In the genomic region with DNA sequence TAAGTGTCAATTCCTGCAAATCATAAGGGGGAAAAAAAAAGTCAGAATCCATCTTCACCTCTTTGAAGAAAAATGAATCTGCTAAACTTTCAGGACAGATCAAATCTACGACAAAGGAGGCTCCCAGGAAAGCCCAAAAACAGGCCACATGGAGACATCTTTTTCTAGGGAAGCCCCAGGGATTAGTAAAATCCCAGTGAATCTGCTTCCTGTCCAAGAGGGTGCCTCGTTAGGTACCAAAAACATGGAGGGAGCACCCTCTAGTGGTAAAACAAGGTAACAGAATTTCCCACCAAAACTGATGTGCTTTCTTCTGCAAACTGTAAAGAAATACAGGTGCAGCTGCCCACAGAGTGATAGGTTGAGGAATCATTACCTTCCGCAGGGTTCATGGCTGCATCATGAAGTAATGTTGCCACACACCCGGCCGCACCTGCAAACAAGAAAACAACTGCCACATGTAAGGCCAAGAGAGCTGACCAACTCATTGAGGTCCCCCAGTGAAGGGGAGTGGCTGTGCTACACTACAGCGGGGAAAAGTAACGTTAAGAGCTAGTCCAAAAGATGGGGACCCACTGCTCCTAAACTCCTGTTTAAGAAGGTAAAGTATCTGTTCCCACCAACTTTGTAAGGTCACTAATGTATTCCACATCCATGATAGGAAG, we compare ENCODE assay signal across 8 cellular contexts. TPM values are rescaled to one million over a fixed set of nuclear protein-coding genes. Genes with fewer than 3 reads are reported as not detected.
A peak's percentile ranks its signal among the peaks of the same experiment; 100 is the strongest.
DNase-seq lines count a peak whose midpoint lies in the region; ATAC-seq, FAIRE-seq and TF ChIP-seq lines count a peak whose summit lies in the region.

No MANE protein-coding gene starts in this region.

- peaks cover 38% of the 10 kb centered on the region for H3K36me3 Mint-ChIP-seq in activated CD8-positive, alpha-beta memory T cell treated with anti-CD3 and anti-CD28 coated beads, Interleukin-2, amount 10 ng/mL, durations not matched to agents 7 days and 5 days

- H3K27ac Mint-ChIP-seq in activated CD8-positive, alpha-beta memory T cell treated with anti-CD3 and anti-CD28 coated beads, Interleukin-2, amount 10 ng/mL, durations not matched to agents 7 days and 5 days = peak overlapping the region; percentile 6
- H3K27ac Mint-ChIP-seq in stimulated activated naive CD8-positive, alpha-beta T cell treated with anti-CD3 and anti-CD28 coated beads, Interleukin-15, amount 100 ng/mL, for 72 hours = peak overlapping the region in 1 of 2 donors; percentile 22

- peaks cover 19% of the 10 kb centered on the region for H3K79me2 ChIP-seq in keratinocyte (ENCODE audit: control insufficient read depth, insufficient read depth, low read length)

- no peak for TF ChIP-seq POLR2A in breast epithelium (IDR thresholded peaks at IDR 0.05)

- H3K9me3 ChIP-seq in breast epithelium = no peaks in the 10 kb centered on the region
- no peaks in the 10 kb centered on the region for H3K9me3 ChIP-seq in keratinocyte (ENCODE audit: control insufficient read depth, low read depth, low read length)

- no peak overlapping the region for H3K9ac ChIP-seq in keratinocyte (ENCODE audit: control insufficient read depth, extremely low read depth, insufficient read depth, low read length)

- TF ChIP-seq CTCF in breast epithelium (IDR thresholded peaks at IDR 0.05) (peak; percentile 58 to 79 (median 76)), keratinocyte (optimal IDR thresholded peaks at IDR 0.05 in 1 of 3, IDR thresholded peaks at IDR 0.05 in 1 of 3, conservative IDR thresholded peaks at IDR 0.05 in 1 of 3; ENCODE audit: extremely low read depth in 1 of 3, insufficient read depth in 2 of 3, low read length in 3 of 3) (peak; percentile 70 to 82 (median 71))

- H3K27me3 ChIP-seq in breast epithelium = no peaks in the 10 kb centered on the region
- no peaks in the 10 kb centered on the region for H3K27me3 ChIP-seq in keratinocyte (ENCODE audit: control insufficient read depth, extremely low read depth, insufficient read depth, low read length)

- peaks cover 36% of the 10 kb centered on the region for H3K4me1 Mint-ChIP-seq in activated CD8-positive, alpha-beta memory T cell treated with anti-CD3 and anti-CD28 coated beads, Interleukin-2, amount 10 ng/mL, durations not matched to agents 7 days and 5 days
- H3K4me1 Mint-ChIP-seq in stimulated activated naive CD8-positive, alpha-beta T cell treated with anti-CD3 and anti-CD28 coated beads, Interleukin-15, amount 100 ng/mL, for 72 hours = peaks cover 14% of the 10 kb centered on the region

- CTCF ChIA-PET in activated CD8-positive, alpha-beta memory T cell treated with anti-CD3 and anti-CD28 coated beads, Interleukin-2, amount 10 ng/mL, durations not matched to agents 7 days and 5 days (lab: Charles Lee) = interaction anchor here (0.6 to 8.3 kb wide), 17 partner anchors 9 to 224 kb away, joined by 3 to 71 read pairs (median 4); a partner anchor contains a TSS

- H3K4me3 Mint-ChIP-seq in activated CD8-positive, alpha-beta memory T cell treated with anti-CD3 and anti-CD28 coated beads, Interleukin-2, amount 10 ng/mL, durations not matched to agents 7 days and 5 days = no peak overlapping the region
- no peak overlapping the region for H3K4me3 Mint-ChIP-seq in stimulated activated naive CD8-positive, alpha-beta T cell treated with anti-CD3 and anti-CD28 coated beads, Interleukin-15, amount 100 ng/mL, for 72 hours

- ATAC-seq in activated CD8-positive, alpha-beta memory T cell treated with anti-CD3 and anti-CD28 coated beads, Interleukin-2, amount 10 ng/mL, durations not matched to agents 7 days and 5 days = peak; percentile 58
- no peak for ATAC-seq in stimulated activated naive CD8-positive, alpha-beta T cell treated with anti-CD3 and anti-CD28 coated beads, Interleukin-15, amount 100 ng/mL, for 72 hours

- no peak overlapping the region for H2AFZ ChIP-seq in keratinocyte (ENCODE audit: control insufficient read depth, low read length)

- peak; percentile 45 for DNase-seq in activated CD8-positive, alpha-beta memory T cell treated with anti-CD3 and anti-CD28 coated beads, Interleukin-2, amount 10 ng/mL, durations not matched to agents 7 days and 5 days
- no peak for DNase-seq in activated CD8-positive, alpha-beta memory T cell treated with anti-CD3 and anti-CD28 coated beads for 24 hours
- peak; percentile 45 for DNase-seq in HK-2 (ENCODE audit: unreplicated experiment)
- peak; percentile 78 for DNase-seq in OCI-M1 (lab: John Stamatoyannopoulos, UW)
- no peak for DNase-seq in breast epithelium (ENCODE audit: low spot score in 2 of 2)
- peak; percentile 46 for DNase-seq in keratinocyte (ENCODE audit: low read depth, low spot score)
- DNase-seq in stimulated activated naive CD8-positive, alpha-beta T cell treated with anti-CD3 and anti-CD28 coated beads, Interleukin-15, amount 100 ng/mL, for 72 hours = peak; percentile 16 to 36
- no peak for DNase-seq in NCI-H187 treated with DMSO at 0.1 percent for 48 hours (lab: John Stamatoyannopoulos, UW)

- peak; percentile 87 for FAIRE-seq in keratinocyte (lab: Jason Lieb, UNC)

- H3K27me3 Mint-ChIP-seq in activated CD8-positive, alpha-beta memory T cell treated with anti-CD3 and anti-CD28 coated beads, Interleukin-2, amount 10 ng/mL, durations not matched to agents 7 days and 5 days = no peaks in the 10 kb centered on the region
- H3K27me3 Mint-ChIP-seq in stimulated activated naive CD8-positive, alpha-beta T cell treated with anti-CD3 and anti-CD28 coated beads, Interleukin-15, amount 100 ng/mL, for 72 hours = no peaks in the 10 kb centered on the region

- no peak overlapping the region for H3K4me2 ChIP-seq in keratinocyte (ENCODE audit: control insufficient read depth, extremely low read depth, insufficient read depth, low read depth, low read length)

- peaks cover 0 to 8% of the 10 kb centered on the region in 2 donors for H3K4me1 ChIP-seq in breast epithelium
- H3K4me1 ChIP-seq in keratinocyte (ENCODE audit: control insufficient read depth, extremely low read depth, insufficient read depth, low read length) = peaks cover 6% of the 10 kb centered on the region

- no peaks in the 10 kb centered on the region for H4K20me1 ChIP-seq in keratinocyte (ENCODE audit: control insufficient read depth, extremely low read depth, insufficient read depth, low read length)

- dilution Hi-C loops in keratinocyte (cut with MboI; ENCODE audit: extremely low pct_ligation_motif_present, low sequenced_read_pairs) = loop anchor here (25.0 kb wide), 1 partner anchor 175 kb away; a partner anchor contains a TSS

- intact Hi-C loops in breast epithelium (cut with DNase I; ENCODE audit: low total_unique reads) = loop anchor here (5.0 to 10.0 kb wide), 2 partner anchors 180 to 903 kb away; a partner anchor contains a TSS

- H3K9me1 ChIP-seq in keratinocyte (ENCODE audit: control insufficient read depth, extremely low read depth, insufficient read depth, low read length) = no peaks in the 10 kb centered on the region

- H3K27ac ChIP-seq in breast epithelium (no peak overlapping the region), keratinocyte (ENCODE audit: control insufficient read depth, insufficient read depth, low read length) (no peak overlapping the region)

- H3K4me3 ChIP-seq in breast epithelium (no peak overlapping the region), keratinocyte (ENCODE audit: control insufficient read depth in 2 of 3, extremely low read depth in 1 of 3, insufficient read depth in 2 of 3, low read depth in 1 of 3, low read length in 3 of 3) (no peak overlapping the region)

- H3K9me3 Mint-ChIP-seq in activated CD8-positive, alpha-beta memory T cell treated with anti-CD3 and anti-CD28 coated beads, Interleukin-2, amount 10 ng/mL, durations not matched to agents 7 days and 5 days (ENCODE audit: low read depth) = no peaks in the 10 kb centered on the region
- H3K9me3 Mint-ChIP-seq in stimulated activated naive CD8-positive, alpha-beta T cell treated with anti-CD3 and anti-CD28 coated beads, Interleukin-15, amount 100 ng/mL, for 72 hours = no peaks in the 10 kb centered on the region

- H3K36me3 ChIP-seq in breast epithelium = peaks cover 6% of the 10 kb centered on the region
- peaks cover 20 to 39% of the 10 kb centered on the region in 2 experiments for H3K36me3 ChIP-seq in keratinocyte (ENCODE audit: control insufficient read depth in 2 of 2, extremely low read depth in 1 of 2, insufficient read depth in 2 of 2, low read length in 2 of 2)

RNA-seq across cellular contexts. Expression of a gene that starts 7.9 kb away (rescaled TPM):
- 10 to 100 TPM; 60.4 to 89.5 TPM for total RNA-seq in activated CD8-positive, alpha-beta memory T cell treated with anti-CD3 and anti-CD28 coated beads, Interleukin-2, amount 10 ng/mL, durations not matched to agents 7 days and 5 days
- 10 to 100 TPM; 29.1 to 35.1 (median 33.1) TPM for total RNA-seq in breast epithelium
- 35.7 to 70.4 TPM (median 52.3 TPM) in 3 replicates for polyA plus RNA-seq in keratinocyte
- polyA plus RNA-seq in keratinocyte (2011; ENCODE audit: low read depth) = 38.6 TPM
- polyA plus RNA-seq in keratinocyte (2011; cell fraction: cytosol; rRNA removed) = 32.3 and 32.7 TPM in 2 replicates
- polyA plus RNA-seq in keratinocyte (2011; cell fraction: nucleus; rRNA removed) = 127 and 163 TPM in 2 replicates
- polyA plus RNA-seq in keratinocyte (2012; ENCODE audit: low replicate concordance) = 25.9 and 43.2 TPM in 2 replicates
- 34.9 to 50.0 TPM (median 40.9 TPM) in 3 replicates for polyA minus RNA-seq in keratinocyte
- polyA minus RNA-seq in keratinocyte (2011; cell fraction: cytosol; rRNA and poly(A)+ RNA removed) = 29.9 TPM
- 21.9 and 32.6 TPM in 2 replicates for polyA minus RNA-seq in keratinocyte (2011; cell fraction: nucleus; rRNA and poly(A)+ RNA removed)

RNA-seq across cellular contexts. Expression of a gene that starts 47.0 kb away (rescaled TPM):
- total RNA-seq in activated CD8-positive, alpha-beta memory T cell treated with anti-CD3 and anti-CD28 coated beads, Interleukin-2, amount 10 ng/mL, durations not matched to agents 7 days and 5 days = 1 to 10 TPM; 4.3 to 7.4 TPM
- total RNA-seq in breast epithelium = 10 to 100 TPM in 2 of 3 donors, 1 to 10 TPM in 1; 3.5 to 11.6 (median 10.8) TPM
- polyA plus RNA-seq in keratinocyte = 18.1 to 21.3 TPM (median 20.9 TPM) in 3 replicates
- 7.1 TPM for polyA plus RNA-seq in keratinocyte (2011; ENCODE audit: low read depth)
- 7.8 and 12.1 TPM in 2 replicates for polyA plus RNA-seq in keratinocyte (2011; cell fraction: cytosol; rRNA removed)
- 25.0 and 28.5 TPM in 2 replicates for polyA plus RNA-seq in keratinocyte (2011; cell fraction: nucleus; rRNA removed)
- polyA plus RNA-seq in keratinocyte (2012; ENCODE audit: low replicate concordance) = 7.4 and 12.1 TPM in 2 replicates
- 18.2 to 60.4 TPM (median 50.2 TPM) in 3 replicates for polyA minus RNA-seq in keratinocyte
- 24.9 TPM for polyA minus RNA-seq in keratinocyte (2011; cell fraction: cytosol; rRNA and poly(A)+ RNA removed)
- polyA minus RNA-seq in keratinocyte (2011; cell fraction: nucleus; rRNA and poly(A)+ RNA removed) = 60.9 and 105 TPM in 2 replicates

Comparison
In these comparisons a context has a peak if more than half of its experiments do, and no peak if none do; other contexts are left out.
1. DNase-seq: peak in activated CD8-positive, alpha-beta memory T cell treated with anti-CD3 and anti-CD28 coated beads, Interleukin-2, amount 10 ng/mL, durations not matched to agents 7 days and 5 days (single experiment), HK-2 (single experiment), OCI-M1 (single experiment), keratinocyte (single experiment) and stimulated activated naive CD8-positive, alpha-beta T cell treated with anti-CD3 and anti-CD28 coated beads, Interleukin-15, amount 100 ng/mL, for 72 hours (2 of 2); none in activated CD8-positive, alpha-beta memory T cell treated with anti-CD3 and anti-CD28 coated beads for 24 hours (single experiment), breast epithelium (0 of 2) and NCI-H187 treated with DMSO at 0.1 percent for 48 hours (single experiment).